8 cellular contexts compared by ENCODE assay signal in genomic region chr6:53651764-53652401, GRCh38. TPM values are rescaled to one million over a fixed set of nuclear protein-coding genes. Genes with fewer than 3 reads are reported as not detected.
DNase-seq lines count a peak whose midpoint lies in the region; ATAC-seq and TF ChIP-seq lines count a peak whose summit lies in the region.

No MANE protein-coding gene starts in this region.

- DNase-seq in Caki2 (ENCODE audit: low read depth), result peak; percentile 94
- peak; percentile 25 for DNase-seq in HT1080 (ENCODE audit: low read depth)
- peak; percentile 26 for DNase-seq in OCI-M2 (lab: John Stamatoyannopoulos, UW; ENCODE audit: unreplicated experiment)
- peak; percentile 64 for DNase-seq in activated T-helper 1 cell treated with anti-CD3 and anti-CD28 coated beads, Interleukin-12 subunit alpha, Interleukin-12 subunit beta, Interleukin-2, Interleukin-4 antibody, amounts not matched to agents 30 ng/mL and 10 ng/mL and 1 ng/mL, durations not matched to agents 14 hours and 24 hours and 36 hours (ENCODE audit: low spot score)
- peak; percentile 17 for DNase-seq in fibroblast of the aortic adventitia (ENCODE audit: low read depth)
- DNase-seq in stimulated activated naive CD4-positive, alpha-beta T cell treated with Interleukin-2 at 50 U/mL for 16 hours (lab: John Stamatoyannopoulos, UW), result peak; percentile 75

- TF ChIP-seq CTCF in fibroblast of the aortic adventitia (IDR thresholded peaks at IDR 0.05; ENCODE audit: insufficient read depth, low read length) (peak; percentile 13), nephron (IDR thresholded peaks at IDR 0.05; ENCODE audit: unreplicated experiment in 3 of 3) (peak in 2 of 3 experiments; percentile 21 to 22)

- intact Hi-C loops in activated T-helper 1 cell treated with anti-CD3 and anti-CD28 coated beads, Interleukin-12 subunit alpha, Interleukin-12 subunit beta, Interleukin-2, Interleukin-4 antibody, amounts not matched to agents 30 ng/mL and 10 ng/mL and 1 ng/mL, durations not matched to agents 14 hours and 24 hours and 36 hours (cut with micrococcal nuclease), result loop anchor here (1.0 to 10.0 kb wide), 8 partner anchors 74 to 657 kb away; partner anchors contain the start of genes FBXO9, GCLC, GSTA4 and LRRC1

- peak overlapping the region; percentile 90 for H3K4me3 Mint-ChIP-seq in activated T-helper 1 cell treated with anti-CD3 and anti-CD28 coated beads, Interleukin-12 subunit alpha, Interleukin-12 subunit beta, Interleukin-2, Interleukin-4 antibody, amounts not matched to agents 30 ng/mL and 10 ng/mL and 1 ng/mL, durations not matched to agents 14 hours and 24 hours and 36 hours
- peak overlapping the region; percentile 90 to 92 (median 90) for H3K4me3 Mint-ChIP-seq in nephron

- peak overlapping the region; percentile 81 for H3K27ac Mint-ChIP-seq in activated T-helper 1 cell treated with anti-CD3 and anti-CD28 coated beads, Interleukin-12 subunit alpha, Interleukin-12 subunit beta, Interleukin-2, Interleukin-4 antibody, amounts not matched to agents 30 ng/mL and 10 ng/mL and 1 ng/mL, durations not matched to agents 14 hours and 24 hours and 36 hours
- peak overlapping the region in 2 of 3 experiments; percentile 22 to 52 for H3K27ac Mint-ChIP-seq in nephron

- peak; percentile 73 for ATAC-seq in GM21423 (IDR thresholded peaks at IDR 0.05; ENCODE audit: unreplicated experiment)

- peak overlapping the region; percentile 67 for H3K4me3 ChIP-seq in fibroblast of the aortic adventitia (ENCODE audit: low read depth, low read length)

- H3K4me1 Mint-ChIP-seq in activated T-helper 1 cell treated with anti-CD3 and anti-CD28 coated beads, Interleukin-12 subunit alpha, Interleukin-12 subunit beta, Interleukin-2, Interleukin-4 antibody, amounts not matched to agents 30 ng/mL and 10 ng/mL and 1 ng/mL, durations not matched to agents 14 hours and 24 hours and 36 hours (ENCODE audit: low read depth), result peaks cover 31% of the 10 kb centered on the region
- H3K4me1 Mint-ChIP-seq in nephron, result peaks cover 29% of the 10 kb centered on the region

- in situ Hi-C loops in Caki2 (cut with HindIII; ENCODE audit: low pct_unique_long_range_greater_than_20kb, low sequenced_read_pairs), result no loop called here

- H3K27me3 Mint-ChIP-seq in activated T-helper 1 cell treated with anti-CD3 and anti-CD28 coated beads, Interleukin-12 subunit alpha, Interleukin-12 subunit beta, Interleukin-2, Interleukin-4 antibody, amounts not matched to agents 30 ng/mL and 10 ng/mL and 1 ng/mL, durations not matched to agents 14 hours and 24 hours and 36 hours (ENCODE audit: insufficient read depth), result peaks cover 30% of the 10 kb centered on the region
- peaks cover 10% of the 10 kb centered on the region for H3K27me3 Mint-ChIP-seq in nephron (ENCODE audit: low read depth)

- H3K36me3 Mint-ChIP-seq in activated T-helper 1 cell treated with anti-CD3 and anti-CD28 coated beads, Interleukin-12 subunit alpha, Interleukin-12 subunit beta, Interleukin-2, Interleukin-4 antibody, amounts not matched to agents 30 ng/mL and 10 ng/mL and 1 ng/mL, durations not matched to agents 14 hours and 24 hours and 36 hours (ENCODE audit: low read depth), result peaks cover 2% of the 10 kb centered on the region
- no peaks in the 10 kb centered on the region for H3K36me3 Mint-ChIP-seq in nephron (ENCODE audit: low read depth)

- no peaks in the 10 kb centered on the region for H3K9me3 Mint-ChIP-seq in activated T-helper 1 cell treated with anti-CD3 and anti-CD28 coated beads, Interleukin-12 subunit alpha, Interleukin-12 subunit beta, Interleukin-2, Interleukin-4 antibody, amounts not matched to agents 30 ng/mL and 10 ng/mL and 1 ng/mL, durations not matched to agents 14 hours and 24 hours and 36 hours
- H3K9me3 Mint-ChIP-seq in nephron, result no peaks in the 10 kb centered on the region

RNA-seq across cellular contexts. Expression of gene KLHL31, which starts 13.7 kb away (rescaled TPM):
- not detected in 2 replicates for total RNA-seq in Caki2 (2014; rRNA removed; shearing (Covaris generic); ENCODE audit: low replicate concordance)
- total RNA-seq in HT1080 (2014; rRNA removed; shearing (Covaris generic)), result 0.02 TPM in 1 of 2 replicates, not detected in the other
- not detected in 2 replicates for polyA plus RNA-seq in HT1080 (2015; cell fraction: cytosol; rRNA removed)
- 0.03 and 0.06 TPM in 2 replicates for polyA plus RNA-seq in HT1080 (2015; cell fraction: nucleus; rRNA removed)
- total RNA-seq in activated T-helper 1 cell treated with anti-CD3 and anti-CD28 coated beads, Interleukin-12 subunit alpha, Interleukin-12 subunit beta, Interleukin-2, Interleukin-4 antibody, amounts not matched to agents 30 ng/mL and 10 ng/mL and 1 ng/mL, durations not matched to agents 14 hours and 24 hours and 36 hours, result 0.13 and 0.22 TPM in 2 replicates
- total RNA-seq in fibroblast of the aortic adventitia (ENCODE audit: low replicate concordance), result 0.09 and 0.65 TPM in 2 replicates

Comparison
In these comparisons a context has a peak if more than half of its experiments do, and no peak if none do; other contexts are left out.
1. Peak in every context shown above with its lines: DNase-seq, ATAC-seq and H3K4me3 ChIP-seq.
2. DNase-seq: peak in every context shown above with its lines; median percentile 94 in Caki2; 75 in stimulated activated naive CD4-positive, alpha-beta T cell treated with Interleukin-2 at 50 U/mL for 16 hours; 64 in activated T-helper 1 cell treated with anti-CD3 and anti-CD28 coated beads, Interleukin-12 subunit alpha, Interleukin-12 subunit beta, Interleukin-2, Interleukin-4 antibody, amounts not matched to agents 30 ng/mL and 10 ng/mL and 1 ng/mL, durations not matched to agents 14 hours and 24 hours and 36 hours; 26 in OCI-M2; 25 in HT1080; 17 in fibroblast of the aortic adventitia.